8 cellular contexts compared by ENCODE assay signal in the genomic region with DNA sequence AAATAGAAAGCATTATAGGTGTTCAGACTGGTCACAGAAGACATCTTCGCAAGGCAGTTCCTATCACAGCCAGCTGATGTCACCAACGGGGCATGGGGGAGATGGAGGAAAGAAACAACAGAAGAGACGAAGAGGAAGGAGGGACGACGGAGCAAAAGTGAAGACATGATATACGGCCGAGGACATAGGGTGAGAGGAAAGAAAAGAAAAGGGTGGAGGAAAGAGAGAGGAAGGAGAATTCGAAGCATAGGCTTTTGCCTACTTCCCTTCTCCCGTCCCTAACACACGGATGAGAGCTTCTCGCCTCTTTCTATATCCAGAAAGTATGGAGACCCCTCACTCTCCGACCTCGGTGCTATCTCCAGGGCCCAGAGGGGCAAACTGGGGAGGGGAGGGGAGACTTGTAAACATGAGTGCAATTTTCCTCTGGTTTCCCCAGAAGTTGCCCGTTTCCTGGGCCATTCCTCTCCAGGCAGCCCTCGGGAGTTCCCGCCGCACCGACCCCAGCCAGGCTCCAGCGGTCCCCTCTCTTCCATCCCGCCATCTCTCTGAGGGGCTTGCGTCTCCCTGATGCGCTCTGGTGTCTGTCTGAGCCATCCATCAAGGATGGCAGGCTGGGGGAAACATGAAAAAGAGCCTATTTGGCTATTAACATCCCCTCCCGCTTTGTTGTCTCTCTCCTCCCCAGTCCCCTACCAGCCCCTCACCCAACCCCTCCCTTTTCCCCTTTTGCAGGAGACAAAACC. TPM values are rescaled to one million over a fixed set of nuclear protein-coding genes. Genes with fewer than 3 reads are reported as not detected.
DNase-seq lines count a peak whose midpoint lies in the region; ATAC-seq, FAIRE-seq and TF ChIP-seq lines count a peak whose summit lies in the region.

No MANE protein-coding gene starts in this region.

- no peaks in the 10 kb centered on the region for H3K9me3 Mint-ChIP-seq in activated B cell treated with CpG ODN at 0.5 μM for 24 hours
- no peaks in the 10 kb centered on the region for H3K9me3 Mint-ChIP-seq in endodermal cell
- H3K9me3 Mint-ChIP-seq in nephron, result no peaks in the 10 kb centered on the region

- 6% methylated on average over 17 to 21 of the region's 23 CpGs for WGBS in endodermal cell (ENCODE audit: insufficient coverage in 1 of 2, insufficient read length in 1 of 2), 2 experiments

- peak; percentile 78 for FAIRE-seq in GM12892 (lab: Jason Lieb, UNC)

- ATAC-seq in activated B cell treated with CpG ODN at 0.5 μM for 24 hours (ENCODE audit: low read depth), result peak; percentile 69
- no peak for ATAC-seq in GM18858 (IDR thresholded peaks at IDR 0.05; ENCODE audit: unreplicated experiment)
- ATAC-seq in HG02678 (IDR thresholded peaks at IDR 0.05; ENCODE audit: unreplicated experiment), result no peak

- TF ChIP-seq CTCF in activated B cell treated with CpG ODN at 0.5 μM for 24 hours (IDR thresholded peaks at IDR 0.05) (no peak), endodermal cell (conservative IDR thresholded peaks at IDR 0.05) (peak; percentile 72), nephron (IDR thresholded peaks at IDR 0.05; ENCODE audit: unreplicated experiment in 3 of 3) (peak; percentile 33 to 46 (median 38))

- H3K27ac ChIP-seq in endodermal cell (ENCODE audit: low read depth, low read length), result peak overlapping the region; percentile 96

- H3K4me1 Mint-ChIP-seq in activated B cell treated with CpG ODN at 0.5 μM for 24 hours (peaks cover 15% of the 10 kb centered on the region), endodermal cell (no peaks in the 10 kb centered on the region), nephron (peaks cover 53% of the 10 kb centered on the region)

- H3K27me3 Mint-ChIP-seq in activated B cell treated with CpG ODN at 0.5 μM for 24 hours (peaks cover 16% of the 10 kb centered on the region), endodermal cell (ENCODE audit: insufficient read depth) (peaks cover 41% of the 10 kb centered on the region), nephron (ENCODE audit: low read depth) (peaks cover 40% of the 10 kb centered on the region)

- peaks cover 4% of the 10 kb centered on the region for H3K4me1 ChIP-seq in endodermal cell (ENCODE audit: control insufficient read depth, insufficient read depth, low read length)

- DNase-seq in 8988T (peak; percentile 91), GM12892 (ENCODE audit: insufficient read length) (peak; percentile 49), NCI-H2171 treated with DMSO at 0.1 percent for 48 hours (lab: John Stamatoyannopoulos, UW) (peak; percentile 80), activated B cell treated with CpG ODN at 0.5 μM for 24 hours (no peak), endodermal cell (peak; percentile 85)

- POLR2A ChIA-PET in activated B cell treated with CpG ODN at 0.5 μM for 24 hours (lab: Charles Lee), result interaction anchor here (0.6 to 1.9 kb wide), 5 partner anchors 9 to 41 kb away, joined by 3 to 7 read pairs (median 4); partner anchors contain the start of genes CDK5RAP3 and NFE2L1

- H3K27ac Mint-ChIP-seq in activated B cell treated with CpG ODN at 0.5 μM for 24 hours, result no peak overlapping the region
- no peak overlapping the region for H3K27ac Mint-ChIP-seq in endodermal cell
- H3K27ac Mint-ChIP-seq in nephron, result peak overlapping the region; percentile 3 to 59 (median 34)

- no peaks in the 10 kb centered on the region for H3K36me3 ChIP-seq in endodermal cell (ENCODE audit: control insufficient read depth, insufficient read depth, low read length)

- no peak for TF ChIP-seq POLR2A in GM12892 (IDR thresholded peaks at IDR 0.05; ENCODE audit: low read depth, low read length)

- H3K27me3 ChIP-seq in endodermal cell (ENCODE audit: control insufficient read depth, insufficient read depth, low read length, poor library complexity, severe bottlenecking), result peaks cover 26% of the 10 kb centered on the region

- no peak overlapping the region for H3K9ac ChIP-seq in endodermal cell (ENCODE audit: extremely low read depth, low read length, poor library complexity, severe bottlenecking)

- CTCF ChIA-PET in activated B cell treated with CpG ODN at 0.5 μM for 24 hours (lab: Charles Lee), result interaction anchor here (0.8 to 2.1 kb wide), 5 partner anchors 9 to 37 kb away, joined by 3 to 10 read pairs (median 6); partner anchors contain the start of gene NFE2L1

- H3K36me3 Mint-ChIP-seq in activated B cell treated with CpG ODN at 0.5 μM for 24 hours (ENCODE audit: low read depth) (no peaks in the 10 kb centered on the region), endodermal cell (ENCODE audit: low read depth) (no peaks in the 10 kb centered on the region), nephron (ENCODE audit: low read depth) (no peaks in the 10 kb centered on the region)

- intact Hi-C loops in activated B cell treated with CpG ODN at 0.5 μM for 24 hours (cut with micrococcal nuclease), result loop anchor here (1.0 kb wide), 1 partner anchor 12 kb away; no protein-coding TSS in a partner anchor

- H3K9me3 ChIP-seq in endodermal cell (ENCODE audit: control insufficient read depth, low read length), result no peaks in the 10 kb centered on the region

- peak overlapping the region; percentile 80 for H3K4me3 ChIP-seq in endodermal cell (ENCODE audit: low read length)

- H3K4me3 Mint-ChIP-seq in activated B cell treated with CpG ODN at 0.5 μM for 24 hours, result peak overlapping the region; percentile 78
- H3K4me3 Mint-ChIP-seq in endodermal cell, result peak overlapping the region; percentile 52
- peak overlapping the region; percentile 74 to 81 (median 76) for H3K4me3 Mint-ChIP-seq in nephron

RNA-seq across cellular contexts. Expression of gene COPZ2, which starts 26.0 kb away (rescaled TPM):
- 2.6 TPM for polyA plus RNA-seq in GM12892 (2012; ENCODE audit: missing spikeins)
- total RNA-seq in activated B cell treated with CpG ODN at 0.5 μM for 24 hours (3.3 and 4.1 TPM in 2 replicates), endodermal cell (not detected)
- polyA plus RNA-seq in endodermal cell (2013, experiment 1 of 2), result 9.0 TPM
- 1.4 TPM for polyA plus RNA-seq in endodermal cell (2013, experiment 2 of 2)

RNA-seq across cellular contexts. Expression of gene NFE2L1, which starts 36.6 kb away (rescaled TPM):
- 42.1 TPM for polyA plus RNA-seq in GM12892 (2012; ENCODE audit: missing spikeins)
- 127 and 141 TPM in 2 replicates for total RNA-seq in activated B cell treated with CpG ODN at 0.5 μM for 24 hours
- 100 to 1,000 TPM; 122 to 135 TPM for total RNA-seq in endodermal cell
- polyA plus RNA-seq in endodermal cell (2013, experiment 1 of 2), result 123 TPM
- polyA plus RNA-seq in endodermal cell (2013, experiment 2 of 2), result 113 TPM

RNA-seq across cellular contexts. Expression of gene CDK5RAP3, which starts 40.7 kb away (rescaled TPM):
- polyA plus RNA-seq in GM12892 (2012; ENCODE audit: missing spikeins), result 167 TPM
- total RNA-seq in activated B cell treated with CpG ODN at 0.5 μM for 24 hours (275 and 286 TPM in 2 replicates), endodermal cell (100 to 1,000 TPM; 171 to 198 TPM)
- polyA plus RNA-seq in endodermal cell (2013, experiment 1 of 2), result 245 TPM
- 217 TPM for polyA plus RNA-seq in endodermal cell (2013, experiment 2 of 2)

RNA-seq across cellular contexts. Expression of gene PRR15L, which starts 53.9 kb away (rescaled TPM):
- polyA plus RNA-seq in GM12892 (2012; ENCODE audit: missing spikeins), result 0.17 TPM
- total RNA-seq in activated B cell treated with CpG ODN at 0.5 μM for 24 hours (not detected in 2 replicates), endodermal cell (under 1 TPM; 0.57 to 0.60 TPM)
- polyA plus RNA-seq in endodermal cell (2013, experiment 1 of 2), result not detected
- not detected for polyA plus RNA-seq in endodermal cell (2013, experiment 2 of 2)

Comparison
In these comparisons a context has a peak if more than half of its experiments do, and no peak if none do; other contexts are left out.
1. H3K27ac Mint-ChIP-seq: peak in nephron (3 of 3); none in activated B cell treated with CpG ODN at 0.5 μM for 24 hours (single experiment) and endodermal cell (single experiment).
2. Peak in every context shown above with its lines, with median percentiles within 50 percentile points of each other: H3K4me3 Mint-ChIP-seq.